ENCODE assay signal across 18 cellular contexts in genomic region chr17:61475726-61476125, GRCh38. TPM values are rescaled to one million over a fixed set of nuclear protein-coding genes. Genes with fewer than 3 reads are reported as not detected.
DNase-seq lines count a peak whose midpoint lies in the region; ATAC-seq and TF ChIP-seq lines count a peak whose summit lies in the region.
"Had no signal": no experiment of that assay in that cellular context is flagged by ENCODE, and none has a peak within 500 bp of the region (broad histone marks: within the 10 kb centered on the region; RNA-seq: fewer than 3 reads in every experiment).

No MANE protein-coding gene starts in this region.

- peak; percentile 49 for DNase-seq in AG20443 (ENCODE audit: low spot score)
- DNase-seq in M059J (ENCODE audit: low read depth), result peak; percentile 49
- peak; percentile 64 for DNase-seq in epithelial cell of prostate (ENCODE audit: low read depth, low spot score)
- peak; percentile 16 for DNase-seq in lower lobe of right lung
- no peak for DNase-seq in ecto neural progenitor cell (ENCODE audit: low spot score)
- no peak for DNase-seq in NCI-H128 (lab: John Stamatoyannopoulos, UW; ENCODE audit: unreplicated experiment)
- DNase-seq in GM13976 (ENCODE audit: low spot score), result no peak
- DNase-seq: activated CD4-positive, CD25-positive, alpha-beta regulatory T cell; anterior cingulate cortex; NCI-H1048; NK-92 treated with Interleukin-12 subunit alpha and Interleukin-12 subunit beta, amount 100 ng/mL, for 24 hours; Right ventricle myocardium superior; stimulated activated CD4-positive, alpha-beta T cell treated with anti-CD3 and anti-CD28 coated beads, Interleukin-4, amount 100 ng/mL, for 24 hours; stimulated activated CD8-positive, alpha-beta memory T cell treated with anti-CD3 and anti-CD28 coated beads, Interleukin-4, amount 100 ng/mL, for 48 hours; T-helper 2 cell had no signal

- no peaks in the 10 kb centered on the region for H3K9me3 ChIP-seq in lower lobe of right lung

- peaks cover 12% of the 10 kb centered on the region for H3K36me3 ChIP-seq in lower lobe of right lung

- intact Hi-C loops in lower lobe of right lung (cut with DNase I), result no loop called here

- in situ Hi-C loops in GM13976 (cut with MboI; ENCODE audit: low sequenced_read_pairs, unreplicated experiment), result no loop called here

- H3K4me1 ChIP-seq in lower lobe of right lung, result peaks cover 4% of the 10 kb centered on the region

- ATAC-seq in lower lobe of right lung (no peak), GM18520 (IDR thresholded peaks at IDR 0.05; ENCODE audit: unreplicated experiment) (no peak)
- ATAC-seq: left lobe of liver had no signal

- TF ChIP-seq CTCF in lower lobe of right lung (IDR thresholded peaks at IDR 0.05), result no peak
- TF ChIP-seq CTCF in GM13976 (IDR thresholded peaks at IDR 0.05; ENCODE audit: borderline replicate concordance, control extremely low read depth, extremely low read depth, insufficient read depth, missing control alignments), result no peak

- H3K27ac ChIP-seq in epithelial cell of prostate (peak overlapping the region; percentile 97), lower lobe of right lung (no peak overlapping the region)

- no peak overlapping the region for H3K4me3 ChIP-seq in lower lobe of right lung

- no peaks in the 10 kb centered on the region for H3K27me3 ChIP-seq in lower lobe of right lung (ENCODE audit: low read depth)

RNA-seq across cellular contexts. Expression of gene TBX4, which starts 23.5 kb away (rescaled TPM):
- 0.42 TPM in 1 of 2 replicates, not detected in the other for total RNA-seq in M059J (2014; rRNA removed; shearing (Covaris generic))
- total RNA-seq in lower lobe of right lung, result 22.3 TPM
- total RNA-seq: activated CD8-positive, alpha-beta memory T cell treated with anti-CD3 and anti-CD28 coated beads for 36 hours; left lobe of liver; Right ventricle myocardium superior had no signal

Comparison
In these comparisons a context has a peak if more than half of its experiments do, and no peak if none do; other contexts are left out.
1. DNase-seq: peak in AG20443 (single experiment), M059J (single experiment), epithelial cell of prostate (single experiment) and lower lobe of right lung (single experiment); none in ecto neural progenitor cell (single experiment), NCI-H128 (single experiment) and GM13976 (single experiment).
2. RNA of gene TBX4, which starts 23.5 kb away (total RNA-seq): 22.3 TPM in lower lobe of right lung (single experiment); 0.42 TPM in M059J; every median in the first group is over 10 times any median in the second.